Comparison of ENCODE assay signal across 12 cellular contexts in genomic region chr4:184344899-184345572, GRCh38.
DNase-seq lines count a peak whose midpoint lies in the region; ATAC-seq and TF ChIP-seq lines count a peak whose summit lies in the region.
"Had no signal": no experiment of that assay in that cellular context is flagged by ENCODE, and none has a peak within 500 bp of the region (broad histone marks: within the 10 kb centered on the region; RNA-seq: fewer than 3 reads in every experiment).

No MANE protein-coding gene starts in this region.

- H3K4me3 Mint-ChIP-seq in activated T-cell treated with anti-CD3 and anti-CD28 coated beads, Interleukin-2, amount 50 U/mL, for 72 hours, result peak overlapping the region; percentile 73 to 80

- TF ChIP-seq CTCF in suprapubic skin (IDR thresholded peaks at IDR 0.05), result no peak

- H3K36me3 Mint-ChIP-seq in activated naive CD4-positive, alpha-beta T cell treated with anti-CD3 and anti-CD28 coated beads, Interleukin-2, amount 50 U/mL, for 72 hours, result no peaks in the 10 kb centered on the region
- H3K36me3 Mint-ChIP-seq in activated T-cell treated with anti-CD3 and anti-CD28 coated beads, Interleukin-2, amount 50 U/mL, for 72 hours (ENCODE audit: insufficient read depth in 2 of 2), result no peaks in the 10 kb centered on the region
- H3K36me3 Mint-ChIP-seq: activated naive CD4-positive, alpha-beta T cell treated with anti-CD3 and anti-CD28 coated beads, Interleukin-2, amount 10 ng/mL, durations not matched to agents 7 days and 5 days had no signal

- peak overlapping the region; percentile 15 for H4K91ac ChIP-seq in mesenchymal stem cell (ENCODE audit: low read length)

- no peak overlapping the region for H2BK120ac ChIP-seq in mesenchymal stem cell (ENCODE audit: low read depth, low read length)

- peaks cover 5% of the 10 kb centered on the region for H3K4me1 ChIP-seq in mesenchymal stem cell (ENCODE audit: control insufficient read depth, insufficient read depth, low read depth, low read length)
- peaks cover 59% of the 10 kb centered on the region for H3K4me1 ChIP-seq in suprapubic skin

- no peak overlapping the region for H2BK5ac ChIP-seq in mesenchymal stem cell (ENCODE audit: low read depth, low read length, poor library complexity, severe bottlenecking)

- H2AFZ ChIP-seq in mesenchymal stem cell (ENCODE audit: low read depth, low read length), result peak overlapping the region; percentile 46

- H3K27ac ChIP-seq in mesenchymal stem cell (ENCODE audit: low read length, poor library complexity, severe bottlenecking) (no peak overlapping the region), suprapubic skin (peak overlapping the region; percentile 47)

- H3K14ac ChIP-seq in mesenchymal stem cell (ENCODE audit: low read length in 2 of 2), result peak overlapping the region in 1 of 2 experiments; percentile 73

- H3K4me2 ChIP-seq in mesenchymal stem cell (ENCODE audit: low read length, poor library complexity, severe bottlenecking), result no peak overlapping the region

- no peaks in the 10 kb centered on the region for H3K36me3 ChIP-seq in mesenchymal stem cell (ENCODE audit: control insufficient read depth in 1 of 2, insufficient read depth in 2 of 2, low read depth in 1 of 2, low read length in 2 of 2)
- H3K36me3 ChIP-seq in suprapubic skin, result no peaks in the 10 kb centered on the region
- H3K36me3 ChIP-seq: thoracic aorta had no signal

- H3K9me3 ChIP-seq in mesenchymal stem cell (ENCODE audit: control insufficient read depth, low read length) (no peaks in the 10 kb centered on the region), suprapubic skin (no peaks in the 10 kb centered on the region)
- H3K9me3 ChIP-seq: thoracic aorta had no signal

- no peak overlapping the region for H2BK15ac ChIP-seq in mesenchymal stem cell (ENCODE audit: low read depth, poor library complexity, severe bottlenecking)

- no peak overlapping the region for H3K27ac Mint-ChIP-seq in activated naive CD4-positive, alpha-beta T cell treated with anti-CD3 and anti-CD28 coated beads, Interleukin-2, amount 50 U/mL, for 72 hours
- H3K27ac Mint-ChIP-seq in activated T-cell treated with anti-CD3 and anti-CD28 coated beads, Interleukin-2, amount 50 U/mL, for 72 hours, result peak overlapping the region; percentile 53
- H3K27ac Mint-ChIP-seq: activated naive CD4-positive, alpha-beta T cell treated with anti-CD3 and anti-CD28 coated beads, Interleukin-2, amount 10 ng/mL, durations not matched to agents 7 days and 5 days had no signal

- no peaks in the 10 kb centered on the region for H3K79me1 ChIP-seq in mesenchymal stem cell (replicated peaks; ENCODE audit: low read length, poor library complexity, severe bottlenecking)

- H3K9me3 Mint-ChIP-seq in activated naive CD4-positive, alpha-beta T cell treated with anti-CD3 and anti-CD28 coated beads, Interleukin-2, amount 50 U/mL, for 72 hours, result no peaks in the 10 kb centered on the region
- no peaks in the 10 kb centered on the region for H3K9me3 Mint-ChIP-seq in activated T-cell treated with anti-CD3 and anti-CD28 coated beads, Interleukin-2, amount 50 U/mL, for 72 hours
- H3K9me3 Mint-ChIP-seq: activated naive CD4-positive, alpha-beta T cell treated with anti-CD3 and anti-CD28 coated beads, Interleukin-2, amount 10 ng/mL, durations not matched to agents 7 days and 5 days had no signal

- peak overlapping the region; percentile 79 to 88 for H3K4ac ChIP-seq in mesenchymal stem cell (ENCODE audit: low read depth in 1 of 2, low read length in 2 of 2)

- H3K27me3 Mint-ChIP-seq in activated T-cell treated with anti-CD3 and anti-CD28 coated beads, Interleukin-2, amount 50 U/mL, for 72 hours (ENCODE audit: low read depth), result peaks cover 6% of the 10 kb centered on the region

- WGBS in mesenchymal stem cell, result 92% methylated on average over 7 of the region's 8 CpGs
- 76% methylated on average over 8 of the region's 8 CpGs for WGBS in suprapubic skin

- TF ChIP-seq EP300 in suprapubic skin (IDR thresholded peaks at IDR 0.05), result no peak

- peak; percentile 52 to 83 for ATAC-seq in activated naive CD4-positive, alpha-beta T cell treated with anti-CD3 and anti-CD28 coated beads, Interleukin-2, amount 50 U/mL, for 72 hours
- peak; percentile 64 to 75 for ATAC-seq in activated T-cell treated with anti-CD3 and anti-CD28 coated beads, Interleukin-2, amount 50 U/mL, for 72 hours (replicated peaks in 1 of 2)
- no peak for ATAC-seq in GM18517 (IDR thresholded peaks at IDR 0.05; ENCODE audit: unreplicated experiment)

- no peak overlapping the region for H4K8ac ChIP-seq in mesenchymal stem cell (ENCODE audit: low read length)

- H3K18ac ChIP-seq in mesenchymal stem cell (ENCODE audit: low read depth in 1 of 2, low read length in 2 of 2), result peak overlapping the region; percentile 18 to 68

- no peak overlapping the region for H3K9ac ChIP-seq in mesenchymal stem cell (ENCODE audit: low read length)

- H3K27me3 ChIP-seq in mesenchymal stem cell (ENCODE audit: control insufficient read depth in 1 of 2, insufficient read depth in 1 of 2, low read length in 2 of 2), result no peaks in the 10 kb centered on the region
- no peaks in the 10 kb centered on the region for H3K27me3 ChIP-seq in suprapubic skin

- H3K23ac ChIP-seq in mesenchymal stem cell (ENCODE audit: low read length in 2 of 2), result no peak overlapping the region

- no peak overlapping the region for H3K4me3 ChIP-seq in mesenchymal stem cell (ENCODE audit: insufficient read depth in 1 of 2, low read depth in 1 of 2, low read length in 2 of 2)
- no peak overlapping the region for H3K4me3 ChIP-seq in suprapubic skin
- H3K4me3 ChIP-seq: thoracic aorta had no signal

- no peak for TF ChIP-seq POLR2A in suprapubic skin (IDR thresholded peaks at IDR 0.05)

- no peak overlapping the region for H2AK5ac ChIP-seq in mesenchymal stem cell (ENCODE audit: low read length, severe bottlenecking)

- DNase-seq in activated naive CD4-positive, alpha-beta T cell treated with anti-CD3 and anti-CD28 coated beads, Interleukin-2, amount 50 U/mL, for 72 hours (ENCODE audit: low spot score in 2 of 2), result no peak
- DNase-seq in activated naive CD4-positive, alpha-beta T cell treated with anti-CD3 and anti-CD28 coated beads, Interleukin-2, amount 50 U/mL, for 16 hours, result no peak
- DNase-seq in activated T-cell treated with anti-CD3 and anti-CD28 coated beads, Interleukin-2, amount 50 U/mL, for 72 hours, result peak in 1 of 2 donors; percentile 47
- DNase-seq in mesenchymal stem cell, result no peak
- DNase-seq in suprapubic skin (ENCODE audit: low spot score in 2 of 2), result no peak
- DNase-seq in ecto neural progenitor cell (ENCODE audit: low spot score), result no peak
- no peak for DNase-seq in NCI-H2107 (lab: John Stamatoyannopoulos, UW)
- DNase-seq: activated naive CD4-positive, alpha-beta T cell treated with anti-CD3 and anti-CD28 coated beads, Interleukin-2, amount 10 ng/mL, durations not matched to agents 7 days and 5 days; effector CD8-positive, alpha-beta T cell; NCI-H2029 treated with DMSO at 0.1 percent for 48 hours had no signal

- H3K4me1 Mint-ChIP-seq in activated T-cell treated with anti-CD3 and anti-CD28 coated beads, Interleukin-2, amount 50 U/mL, for 72 hours (ENCODE audit: low read depth), result peaks cover 21% of the 10 kb centered on the region

- peak overlapping the region; percentile 29 to 82 for H2BK12ac ChIP-seq in mesenchymal stem cell (ENCODE audit: low read length in 2 of 2)
